In the genomic region with DNA sequence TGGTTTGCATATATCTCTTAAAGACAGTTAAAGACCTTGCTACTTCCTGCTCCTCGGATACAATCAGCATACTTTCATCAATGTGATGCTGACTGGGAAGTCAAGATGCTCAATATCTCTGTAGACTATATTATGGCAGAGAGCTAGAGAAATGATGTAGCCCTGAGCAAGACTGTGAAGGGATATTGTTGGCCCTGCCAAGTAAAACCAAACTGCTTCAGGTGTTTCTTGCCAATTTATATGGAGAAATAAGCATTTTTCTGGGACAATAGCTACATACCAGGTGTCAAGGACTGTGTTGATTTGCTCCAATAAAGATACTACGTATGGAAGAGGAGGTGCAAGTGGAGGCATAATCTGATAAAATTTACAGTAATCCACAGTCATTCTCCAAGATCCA, we compare ENCODE assay signal across 36 cellular contexts.
"Had no signal": no experiment of that assay in that cellular context is flagged by ENCODE, and none has a peak within 500 bp of the region (broad histone marks: within the 10 kb centered on the region; RNA-seq: fewer than 3 reads in every experiment).

No MANE protein-coding gene starts in this region.

- H3K36me3 ChIP-seq: MG63 had no signal

- H3K9me3 ChIP-seq: MG63 had no signal

- H3K27ac ChIP-seq: KMS-11 had no signal

- H3K4me3 ChIP-seq: MG63 had no signal

- DNase-seq: Karpas-422, Kasumi-1, KG1, MG63, MM.1S, MV-4-11, NCI-H1048, NCI-H1092, NCI-H1092 treated with DMSO at 0.1 percent for 48 hours, NCI-H1105, NCI-H1105 treated with DMSO at 0.1 percent for 48 hours, NCI-H1417, NCI-H1417 treated with DMSO at 0.1 percent for 48 hours, NCI-H1436, NCI-H1436 treated with DMSO at 0.1 percent for 48 hours, NCI-H146, NCI-H1694, NCI-H1694 treated with DMSO at 0.1 percent for 48 hours, NCI-H187, NCI-H187 treated with DMSO at 0.1 percent for 48 hours, NCI-H1930, NCI-H2029, NCI-H2029 treated with DMSO at 0.1 percent for 48 hours, NCI-H2081, NCI-H2081 treated with DMSO at 0.1 percent for 48 hours, NCI-H2107, NCI-H2171, NCI-H2171 treated with DMSO at 0.1 percent for 48 hours, NCI-H2227 treated with DMSO at 0.1 percent for 48 hours, NCI-H226, NCI-H345, NCI-H446, NCI-H446 treated with DMSO at 0.1 percent for 48 hours, NCI-H510A, NCI-H510A treated with DMSO at 0.1 percent for 48 hours had no signal
